ENCODE assay signal across 18 cellular contexts in genomic region chr2:236535024-236535423, GRCh38. TPM values are rescaled to one million over a fixed set of nuclear protein-coding genes. Genes with fewer than 3 reads are reported as not detected.
A peak's percentile ranks its signal among the peaks of the same experiment; 100 is the strongest.
DNase-seq lines count a peak whose midpoint lies in the region; ATAC-seq, FAIRE-seq and TF ChIP-seq lines count a peak whose summit lies in the region.
"Had no signal": no experiment of that assay in that cellular context is flagged by ENCODE, and none has a peak within 500 bp of the region (broad histone marks: within the 10 kb centered on the region; RNA-seq: fewer than 3 reads in every experiment).

No MANE protein-coding gene starts in this region.

- ATAC-seq in naive thymus-derived CD8-positive, alpha-beta T cell: no peak
- ATAC-seq in HG03139 (IDR thresholded peaks at IDR 0.05; ENCODE audit: unreplicated experiment): no peak
- ATAC-seq: body of pancreas; stimulated activated naive CD8-positive, alpha-beta T cell treated with anti-CD3 and anti-CD28 coated beads, Interleukin-15, amount 100 ng/mL, for 72 hours had no signal

- peaks cover 3 to 6% (median 4%) of the 10 kb centered on the region in 3 donors for H3K36me3 Mint-ChIP-seq in naive thymus-derived CD8-positive, alpha-beta T cell
- H3K36me3 Mint-ChIP-seq in type B pancreatic cell: no peaks in the 10 kb centered on the region

- no peak overlapping the region for H3K4me3 ChIP-seq in SJCRH30
- no peak overlapping the region for H3K4me3 ChIP-seq in endothelial cell of umbilical vein (replicated peaks in 1 of 3; ENCODE audit: insufficient read depth in 1 of 3, low read depth in 1 of 3, low read length in 3 of 3)
- H3K4me3 ChIP-seq: body of pancreas, HAP-1 had no signal

- TF ChIP-seq CTCF in endothelial cell of umbilical vein (IDR thresholded peaks at IDR 0.05; ENCODE audit: extremely low read depth in 1 of 2, insufficient read depth in 1 of 2, low read depth in 1 of 2, low read length in 2 of 2) (no peak), type B pancreatic cell (conservative IDR thresholded peaks at IDR 0.05) (no peak)

- H3K4me1 ChIP-seq in SJCRH30: peaks cover 14% of the 10 kb centered on the region
- peaks cover 12% of the 10 kb centered on the region for H3K4me1 ChIP-seq in endothelial cell of umbilical vein (ENCODE audit: control insufficient read depth, extremely low read depth, insufficient read depth, low read length)
- H3K4me1 ChIP-seq: body of pancreas, HAP-1 had no signal

- no peaks in the 10 kb centered on the region for H3K79me2 ChIP-seq in endothelial cell of umbilical vein (ENCODE audit: control insufficient read depth, insufficient read depth, low read length)

- H3K27me3 Mint-ChIP-seq in naive thymus-derived CD8-positive, alpha-beta T cell: no peaks in the 10 kb centered on the region
- peaks cover 52% of the 10 kb centered on the region for H3K27me3 Mint-ChIP-seq in type B pancreatic cell
- H3K27me3 Mint-ChIP-seq: stimulated activated naive CD8-positive, alpha-beta T cell treated with anti-CD3 and anti-CD28 coated beads, Interleukin-15, amount 100 ng/mL, for 72 hours had no signal

- H3K27me3 ChIP-seq in SJCRH30 (no peaks in the 10 kb centered on the region), endothelial cell of umbilical vein (ENCODE audit: control insufficient read depth in 2 of 2, insufficient read depth in 2 of 2, low read length in 2 of 2) (no peaks in the 10 kb centered on the region)
- H3K27me3 ChIP-seq: body of pancreas had no signal

- H2AFZ ChIP-seq in endothelial cell of umbilical vein (ENCODE audit: low read depth, low read length): peak overlapping the region; percentile 35

- no peaks in the 10 kb centered on the region for H3K9me1 ChIP-seq in endothelial cell of umbilical vein (replicated peaks; ENCODE audit: control insufficient read depth, extremely low read depth, insufficient read depth, low read length)

- H3K9me3 ChIP-seq in SJCRH30 (replicated peaks) (no peaks in the 10 kb centered on the region), endothelial cell of umbilical vein (replicated peaks; ENCODE audit: control insufficient read depth, insufficient read depth, low read length) (no peaks in the 10 kb centered on the region)
- H3K9me3 ChIP-seq: body of pancreas, HAP-1 had no signal

- dilution Hi-C loops in endothelial cell of umbilical vein (cut with MboI; ENCODE audit: extremely low pct_ligation_motif_present, low sequenced_read_pairs): no loop called here

- intact Hi-C loops in endothelial cell of umbilical vein (cut with micrococcal nuclease): loop anchor here (1.0 kb wide), 3 partner anchors 26 to 538 kb away; partner anchors contain the start of gene ACKR3

- H3K36me3 ChIP-seq in SJCRH30 (no peaks in the 10 kb centered on the region), endothelial cell of umbilical vein (ENCODE audit: control insufficient read depth in 2 of 2, extremely low read depth in 1 of 2, insufficient read depth in 2 of 2, low read length in 2 of 2) (no peaks in the 10 kb centered on the region)
- H3K36me3 ChIP-seq: HAP-1 had no signal

- H3K27ac ChIP-seq in SJCRH30: peak overlapping the region; percentile 15; the same call in 1 of the 2 replicates
- H3K27ac ChIP-seq in endothelial cell of umbilical vein (ENCODE audit: insufficient read depth, low read depth, low read length): peak overlapping the region; percentile 13
- H3K27ac ChIP-seq: body of pancreas, HL-60 had no signal

- H3K9me3 Mint-ChIP-seq in naive thymus-derived CD8-positive, alpha-beta T cell: no peaks in the 10 kb centered on the region
- H3K9me3 Mint-ChIP-seq in type B pancreatic cell: no peaks in the 10 kb centered on the region
- H3K9me3 Mint-ChIP-seq: stimulated activated naive CD8-positive, alpha-beta T cell treated with anti-CD3 and anti-CD28 coated beads, Interleukin-15, amount 100 ng/mL, for 72 hours had no signal

- peaks cover 16 to 57% (median 43%) of the 10 kb centered on the region in 4 donors for H3K4me1 Mint-ChIP-seq in naive thymus-derived CD8-positive, alpha-beta T cell
- H3K4me1 Mint-ChIP-seq in type B pancreatic cell (ENCODE audit: unreplicated experiment): peaks cover 4% of the 10 kb centered on the region

- H3K4me3 Mint-ChIP-seq in naive thymus-derived CD8-positive, alpha-beta T cell: peak overlapping the region in 2 of 10 donors; percentile 69 to 93
- no peak overlapping the region for H3K4me3 Mint-ChIP-seq in type B pancreatic cell
- H3K4me3 Mint-ChIP-seq: stimulated activated naive CD8-positive, alpha-beta T cell treated with anti-CD3 and anti-CD28 coated beads, Interleukin-15, amount 100 ng/mL, for 72 hours had no signal

- H3K4me2 ChIP-seq in endothelial cell of umbilical vein (ENCODE audit: insufficient read depth, low read length): no peak overlapping the region

- no TSS peak for BruUV-seq in endothelial cell of umbilical vein (replicated peaks; lab: Mats Ljungman, UMichigan)

- no peak for TF ChIP-seq POLR2A in endothelial cell of umbilical vein (IDR thresholded peaks at IDR 0.05; ENCODE audit: low read depth, low read length)

- CTCF ChIA-PET in endothelial cell of umbilical vein (lab: Charles Lee): interaction anchor here (0.9 to 2.7 kb wide), 3 partner anchors 20 to 27 kb away, joined by 3 to 12 read pairs (median 4); no protein-coding TSS in a partner anchor

- no peak overlapping the region for H3K9ac ChIP-seq in endothelial cell of umbilical vein (replicated peaks; ENCODE audit: extremely low read depth, insufficient read depth, low read length)

- H3K27ac Mint-ChIP-seq in naive thymus-derived CD8-positive, alpha-beta T cell: peak overlapping the region in 8 of 10 donors; percentile 45 to 99 (median 96)
- H3K27ac Mint-ChIP-seq in type B pancreatic cell: no peak overlapping the region

- peak; percentile 97 for FAIRE-seq in endothelial cell of umbilical vein (lab: Jason Lieb, UNC)

- peak; percentile 73 for DNase-seq in EL
- DNase-seq in SJCRH30: peak; percentile 76 to 80
- DNase-seq in endothelial cell of umbilical vein (ENCODE audit: low read depth, low spot score): peak; percentile 86
- no peak for DNase-seq in naive thymus-derived CD8-positive, alpha-beta T cell
- DNase-seq in cerebellar cortex (ENCODE audit: low spot score): no peak
- no peak for DNase-seq in type B pancreatic cell (ENCODE audit: extremely low spot score, unreplicated experiment)
- DNase-seq in Kasumi-1 (lab: John Stamatoyannopoulos, UW): no peak
- DNase-seq: activated T-cell treated with anti-CD3 and anti-CD28 coated beads, Interleukin-2, amount 50 U/mL, for 1 hour; AML-193; body of pancreas; DMS79 treated with DMSO at 0.1 percent for 48 hours; MM.1S; retina; stimulated activated naive CD8-positive, alpha-beta T cell treated with anti-CD3 and anti-CD28 coated beads, Interleukin-15, amount 100 ng/mL, for 72 hours had no signal

- H4K20me1 ChIP-seq in endothelial cell of umbilical vein (replicated peaks; ENCODE audit: control insufficient read depth, extremely low read depth, insufficient read depth, low read length): no peaks in the 10 kb centered on the region

- POLR2A ChIA-PET in endothelial cell of umbilical vein (lab: Charles Lee): no interaction called here
- POLR2A ChIA-PET in naive thymus-derived CD8-positive, alpha-beta T cell (lab: Charles Lee): interaction anchor here (5.7 kb wide), 1 partner anchor 13 kb away, joined by 73 read pairs; no protein-coding TSS in a partner anchor

TF ChIP-seq in endothelial cell of umbilical vein, 7 proteins besides CTCF, POLR2A, EP300 and RAD21:
- TF ChIP-seq, protein P1, sequence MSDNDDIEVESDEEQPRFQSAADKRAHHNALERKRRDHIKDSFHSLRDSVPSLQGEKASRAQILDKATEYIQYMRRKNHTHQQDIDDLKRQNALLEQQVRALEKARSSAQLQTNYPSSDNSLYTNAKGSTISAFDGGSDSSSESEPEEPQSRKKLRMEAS (IDR thresholded peaks at IDR 0.05; ENCODE audit: insufficient read depth, insufficient read length): no peak
- TF ChIP-seq MYC (IDR thresholded peaks at IDR 0.05; ENCODE audit: low read depth, low read length) (no peak), JUN (IDR thresholded peaks at IDR 0.05; ENCODE audit: borderline replicate concordance, insufficient read depth, insufficient read length, low read depth) (peak; percentile 40), FOS (IDR thresholded peaks at IDR 0.05; ENCODE audit: borderline replicate concordance, insufficient read depth, low read length) (peak; percentile 77), GATA2 (IDR thresholded peaks at IDR 0.05; ENCODE audit: insufficient read depth, insufficient read length, low read depth, low read length) (peak; percentile 60), POLR2AphosphoS5 (IDR thresholded peaks at IDR 0.05; ENCODE audit: insufficient read depth, low read depth, low read length) (peak; percentile 74), EZH2 (IDR thresholded peaks at IDR 0.05; ENCODE audit: borderline replicate concordance, low read depth, low read length, severe bottlenecking) (no peak)

RNA-seq across cellular contexts. Expression of gene ACKR3, which starts 34.6 kb away (rescaled TPM):
- total RNA-seq in SJCRH30 (2014; rRNA removed; shearing (Covaris generic)): 85.2 and 87.5 TPM in 2 replicates
- total RNA-seq in endothelial cell of umbilical vein: 24.0 and 31.1 TPM in 2 replicates
- polyA plus RNA-seq in endothelial cell of umbilical vein: 428 and 533 TPM in 2 replicates
- polyA plus RNA-seq in endothelial cell of umbilical vein (2011; cell fraction: cytosol; rRNA removed): 141 and 146 TPM in 2 replicates
- 278 and 394 TPM in 2 replicates for polyA plus RNA-seq in endothelial cell of umbilical vein (2011; cell fraction: nucleus; rRNA removed)
- 30.1 and 30.4 TPM in 2 replicates for polyA plus RNA-seq in endothelial cell of umbilical vein (2012)
- 433 and 453 TPM in 2 replicates for polyA minus RNA-seq in endothelial cell of umbilical vein
- polyA minus RNA-seq in endothelial cell of umbilical vein (2011; cell fraction: cytosol; rRNA and poly(A)+ RNA removed): 0.61 TPM
- 168 and 181 TPM in 2 replicates for polyA minus RNA-seq in endothelial cell of umbilical vein (2011; cell fraction: nucleus; rRNA and poly(A)+ RNA removed)
- 1 to 10 TPM; 5.0 to 6.1 TPM for total RNA-seq in naive thymus-derived CD8-positive, alpha-beta T cell
- 1 to 10 TPM; 2.4 to 5.6 (median 4.2) TPM for polyA plus RNA-seq in naive thymus-derived CD8-positive, alpha-beta T cell
- 43.6 and 44.6 TPM in 2 replicates for total RNA-seq in type B pancreatic cell (ENCODE audit: low replicate concordance)
- total RNA-seq: epithelial cell of proximal tubule had no signal

Comparison
In these comparisons a context has a peak if more than half of its experiments do, and no peak if none do; other contexts are left out.
1. DNase-seq: peak in EL (single experiment), SJCRH30 (2 of 2) and endothelial cell of umbilical vein (single experiment); none in naive thymus-derived CD8-positive, alpha-beta T cell (0 of 10), cerebellar cortex (single experiment), type B pancreatic cell (single experiment) and Kasumi-1 (0 of 2).